25 cellular contexts compared by ENCODE assay signal in genomic region chr1:147756336-147756735, GRCh38. TPM values are rescaled to one million over a fixed set of nuclear protein-coding genes. Genes with fewer than 3 reads are reported as not detected.
"Had no signal": no experiment of that assay in that cellular context is flagged by ENCODE, and none has a peak within 500 bp of the region (broad histone marks: within the 10 kb centered on the region; RNA-seq: fewer than 3 reads in every experiment).

No MANE protein-coding gene starts in this region.

- H3K4me3 Mint-ChIP-seq: activated B cell treated with CpG ODN at 0.5 μM for 24 hours; activated CD4-positive, alpha-beta T cell treated with anti-CD3 and anti-CD28 coated beads for 36 hours; activated T-cell treated with anti-CD3 and anti-CD28 coated beads, Interleukin-2, amount 50 U/mL, for 24 hours; activated T-helper 17 cell treated with anti-CD3 and anti-CD28 coated beads, Interleukin-2, amount 50 U/mL, for 72 hours; central memory CD8-positive, alpha-beta T cell; effector memory CD8-positive, alpha-beta T cell; naive B cell; neural crest cell had no signal

- H3K27ac Mint-ChIP-seq: activated B cell treated with CpG ODN at 0.5 μM for 24 hours; activated CD4-positive, alpha-beta T cell treated with anti-CD3 and anti-CD28 coated beads for 36 hours; activated naive CD4-positive, alpha-beta T cell treated with anti-CD3 and anti-CD28 coated beads, Interleukin-2, amount 50 U/mL, for 72 hours; activated T-cell treated with anti-CD3 and anti-CD28 coated beads, Interleukin-2, amount 50 U/mL, for 24 hours; activated T-helper 17 cell treated with anti-CD3 and anti-CD28 coated beads, Interleukin-2, amount 50 U/mL, for 72 hours; effector memory CD8-positive, alpha-beta T cell had no signal

- H3K4me3 ChIP-seq: ascending aorta, esophagus squamous epithelium, gastrocnemius medialis, testis had no signal

- DNase-seq: activated B cell treated with CpG ODN at 0.5 μM for 24 hours; activated CD4-positive, alpha-beta T cell treated with anti-CD3 and anti-CD28 coated beads for 36 hours; activated CD4-positive, alpha-beta T cell treated with anti-CD3 and anti-CD28 coated beads, Interleukin-2, amount 50 U/mL, for 4 hours; activated CD8-positive, alpha-beta memory T cell treated with anti-CD3 and anti-CD28 coated beads for 24 hours; activated CD8-positive, alpha-beta memory T cell treated with anti-CD3 and anti-CD28 coated beads, Interleukin-2, amount 50 U/mL, for 4 hours; activated T-cell treated with anti-CD3 and anti-CD28 coated beads, Interleukin-2, amount 50 U/mL, for 24 hours; brain microvascular endothelial cell; effector memory CD8-positive, alpha-beta T cell; esophagus squamous epithelium; gastrocnemius medialis; hypothalamus; left colon; naive B cell; occipital lobe; posterior cingulate gyrus; stimulated activated CD4-positive, alpha-beta T cell treated with anti-CD3 and anti-CD28 coated beads, Interleukin-4, amount 100 ng/mL, for 1 hour; stimulated activated naive CD4-positive, alpha-beta T cell; T-helper 1 cell; T-helper 9 cell; testis had no signal

- H3K27me3 ChIP-seq: ascending aorta, brain microvascular endothelial cell, esophagus squamous epithelium, gastrocnemius medialis, testis had no signal

- H3K9me3 ChIP-seq: ascending aorta, esophagus squamous epithelium, gastrocnemius medialis, testis had no signal

- H3K36me3 ChIP-seq: brain microvascular endothelial cell, esophagus squamous epithelium, gastrocnemius medialis had no signal

- H3K27me3 Mint-ChIP-seq: activated B cell treated with CpG ODN at 0.5 μM for 24 hours; activated CD4-positive, alpha-beta T cell treated with anti-CD3 and anti-CD28 coated beads for 36 hours; activated T-cell treated with anti-CD3 and anti-CD28 coated beads, Interleukin-2, amount 50 U/mL, for 24 hours; activated T-helper 17 cell treated with anti-CD3 and anti-CD28 coated beads, Interleukin-2, amount 50 U/mL, for 72 hours; central memory CD8-positive, alpha-beta T cell; naive B cell had no signal

- ATAC-seq: activated CD4-positive, alpha-beta T cell treated with anti-CD3 and anti-CD28 coated beads for 36 hours; activated naive CD4-positive, alpha-beta T cell treated with anti-CD3 and anti-CD28 coated beads, Interleukin-2, amount 50 U/mL, for 72 hours; activated T-helper 17 cell treated with anti-CD3 and anti-CD28 coated beads, Interleukin-2, amount 50 U/mL, for 72 hours; effector memory CD8-positive, alpha-beta T cell; gastrocnemius medialis; left colon had no signal

- H3K36me3 Mint-ChIP-seq: activated naive CD4-positive, alpha-beta T cell treated with anti-CD3 and anti-CD28 coated beads, Interleukin-2, amount 50 U/mL, for 72 hours; naive B cell had no signal

- H3K4me1 ChIP-seq: testis had no signal

RNA-seq across cellular contexts. Expression of gene GJA5, which starts 4.1 kb away (rescaled TPM):
- total RNA-seq: activated B cell treated with CpG ODN at 0.5 μM for 24 hours; activated CD4-positive, alpha-beta T cell treated with anti-CD3 and anti-CD28 coated beads for 36 hours; activated naive CD4-positive, alpha-beta T cell treated with anti-CD3 and anti-CD28 coated beads, Interleukin-2, amount 50 U/mL, for 72 hours; activated T-helper 17 cell treated with anti-CD3 and anti-CD28 coated beads, Interleukin-2, amount 50 U/mL, for 72 hours had no signal
